25 cellular contexts compared by ENCODE assay signal in the genomic region with DNA sequence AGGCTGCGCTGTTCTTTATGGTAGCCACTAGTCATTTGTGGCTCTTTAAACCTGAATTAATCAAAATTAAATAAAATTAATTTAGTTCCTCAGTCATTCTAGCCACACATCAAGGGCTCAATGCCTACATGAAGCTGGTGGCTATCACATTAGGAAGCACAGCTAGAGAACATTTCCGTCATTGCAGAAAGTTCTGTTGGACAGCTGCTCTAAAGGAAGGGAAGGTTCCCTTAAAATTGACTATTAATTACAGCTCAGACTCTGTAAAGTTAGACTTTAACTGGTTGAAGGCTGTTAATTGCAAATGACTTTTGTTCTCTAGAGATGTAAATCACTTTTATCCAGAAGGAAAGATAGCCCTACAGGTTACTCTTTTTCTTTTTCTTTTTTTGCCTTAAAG.
"Had no signal": no experiment of that assay in that cellular context is flagged by ENCODE, and none has a peak within 500 bp of the region (broad histone marks: within the 10 kb centered on the region; RNA-seq: fewer than 3 reads in every experiment).

No MANE protein-coding gene starts in this region.

- H3K9me3 ChIP-seq: ascending aorta, esophagus muscularis mucosa, gastroesophageal sphincter, neutrophil, ovary, psoas muscle, thoracic aorta had no signal

- DNase-seq: activated CD4-positive, alpha-beta T cell treated with anti-CD3 and anti-CD28 coated beads, Interleukin-2, amount 50 U/mL, for 4 hours; activated CD8-positive, alpha-beta memory T cell treated with anti-CD3 and anti-CD28 coated beads for 24 hours; activated CD8-positive, alpha-beta memory T cell treated with anti-CD3 and anti-CD28 coated beads, Interleukin-2, amount 50 U/mL, for 4 hours; activated T-cell treated with anti-CD3 and anti-CD28 coated beads, Interleukin-2, amount 50 U/mL, for 24 hours; effector memory CD8-positive, alpha-beta T cell; stimulated activated CD4-positive, alpha-beta T cell treated with anti-CD3 and anti-CD28 coated beads, Interleukin-15, amount 100 ng/mL, for 24 hours; T1000 had no signal

- H3K4me1 ChIP-seq: psoas muscle had no signal

- FAIRE-seq: colon, keratinocyte had no signal

- H3K4me3 ChIP-seq: ascending aorta, dorsolateral prefrontal cortex, esophagus muscularis mucosa, gastroesophageal sphincter, lung, ovary, psoas muscle, skin epidermis, thoracic aorta had no signal

- H3K27me3 ChIP-seq: ascending aorta, brain microvascular endothelial cell, esophagus muscularis mucosa, gastroesophageal sphincter, neutrophil, ovary had no signal

- H3K27ac ChIP-seq: ascending aorta, brain microvascular endothelial cell had no signal

- ATAC-seq: activated naive CD4-positive, alpha-beta T cell treated with anti-CD3 and anti-CD28 coated beads, Interleukin-2, amount 50 U/mL, for 72 hours; activated T-helper 17 cell treated with anti-CD3 and anti-CD28 coated beads, Interleukin-2, amount 50 U/mL, for 72 hours; effector memory CD8-positive, alpha-beta T cell; gastroesophageal sphincter; natural killer cell treated with Interleukin-12 subunit alpha and Interleukin-12 subunit beta and Interleukin-15 and Interleukin-18, amount 100 ng/mL, for 72 hours; psoas muscle; stimulated activated memory B cell treated with anti-CD40 and anti-IgM and Interleukin-4, amounts not matched to agents 10 μg/mL and 1 μg/mL and 100 μg/mL, for 72 hours; WTC11 had no signal

- H3K36me3 ChIP-seq: ascending aorta, brain microvascular endothelial cell, esophagus muscularis mucosa, gastroesophageal sphincter, neutrophil, ovary, thoracic aorta had no signal
